30 cellular contexts compared by ENCODE assay signal in genomic region chr7:23214423-23214822, GRCh38. TPM values are rescaled to one million over a fixed set of nuclear protein-coding genes. Genes with fewer than 3 reads are reported as not detected.
"Had no signal": no experiment of that assay in that cellular context is flagged by ENCODE, and none has a peak within 500 bp of the region (broad histone marks: within the 10 kb centered on the region; RNA-seq: fewer than 3 reads in every experiment).

No MANE protein-coding gene starts in this region.

- DNase-seq: activated CD4-positive, alpha-beta memory T cell treated with anti-CD3 and anti-CD28 coated beads, Interleukin-2, amount 10 ng/mL, durations not matched to agents 7 days and 5 days; activated CD4-positive, alpha-beta T cell treated with anti-CD3 and anti-CD28 coated beads for 1 hour; activated CD4-positive, alpha-beta T cell treated with anti-CD3 and anti-CD28 coated beads for 36 hours; activated CD4-positive, alpha-beta T cell treated with anti-CD3 and anti-CD28 coated beads for 48 hours; activated CD4-positive, alpha-beta T cell treated with anti-CD3 and anti-CD28 coated beads, Interleukin-2, amount 10 ng/mL, durations not matched to agents 7 days and 5 days; activated CD4-positive, alpha-beta T cell treated with anti-CD3 and anti-CD28 coated beads, Interleukin-2, amount 50 U/mL, for 48 hours; activated CD4-positive, CD25-positive, alpha-beta regulatory T cell; activated CD8-positive, alpha-beta memory T cell treated with anti-CD3 and anti-CD28 coated beads for 24 hours; activated CD8-positive, alpha-beta memory T cell treated with anti-CD3 and anti-CD28 coated beads, Interleukin-2, amount 10 ng/mL, durations not matched to agents 7 days and 5 days; activated CD8-positive, alpha-beta memory T cell treated with anti-CD3 and anti-CD28 coated beads, Interleukin-2, amount 50 U/mL, for 48 hours; activated CD8-positive, alpha-beta T cell treated with anti-CD3 and anti-CD28 coated beads, Interleukin-2, amount 10 ng/mL, durations not matched to agents 7 days and 5 days; activated effector memory CD4-positive, alpha-beta T cell treated with Interleukin-2 at 50 U/mL for 16 hours; activated gamma-delta T cell; activated naive CD4-positive, alpha-beta T cell treated with anti-CD3 and anti-CD28 coated beads, Interleukin-2, amount 10 ng/mL, durations not matched to agents 7 days and 5 days; activated naive CD4-positive, alpha-beta T cell treated with Interleukin-2 at 50 U/mL for 16 hours; activated naive CD8-positive, alpha-beta T cell treated with anti-CD3 and anti-CD28 coated beads, Interleukin-2, amount 10 ng/mL, durations not matched to agents 7 days and 5 days; activated naive CD8-positive, alpha-beta T cell treated with anti-CD3 and anti-CD28 coated beads, Interleukin-2, amount 50 U/mL, for 24 hours; activated T-cell treated with anti-CD3 and anti-CD28 coated beads, Interleukin-2, amount 50 U/mL, for 24 hours; activated T-cell treated with anti-CD3 and anti-CD28 coated beads, Interleukin-2, amount 50 U/mL, for 48 hours; amygdala; anterior cingulate cortex; caudate nucleus; cerebellar nuclear complex; T-helper 2 cell; T-helper 9 cell; WERI-Rb-1 had no signal

- H3K27ac ChIP-seq: ascending aorta, cardiac muscle cell, WERI-Rb-1 had no signal

- H3K27me3 ChIP-seq: ascending aorta, cardiac muscle cell had no signal

- H3K4me1 ChIP-seq: ascending aorta had no signal

- ATAC-seq: activated CD4-positive, alpha-beta T cell treated with anti-CD3 and anti-CD28 coated beads for 36 hours; activated CD4-positive, CD25-positive, alpha-beta regulatory T cell treated with anti-CD3 and anti-CD28 coated beads, Interleukin-2, amount 50 U/mL, for 24 hours; activated CD8-positive, alpha-beta memory T cell treated with anti-CD3 and anti-CD28 coated beads, Interleukin-2, amount 10 ng/mL, durations not matched to agents 7 days and 5 days; activated CD8-positive, alpha-beta T cell treated with anti-CD3 and anti-CD28 coated beads, Interleukin-2, amount 10 ng/mL, durations not matched to agents 7 days and 5 days; activated naive CD8-positive, alpha-beta T cell treated with anti-CD3 and anti-CD28 coated beads, Interleukin-2, amount 50 U/mL, for 24 hours; WTC11 had no signal

- H3K9me3 ChIP-seq: ascending aorta had no signal

- H3K36me3 ChIP-seq: ascending aorta, cardiac muscle cell, WERI-Rb-1 had no signal

- H3K4me3 ChIP-seq: ascending aorta, cardiac muscle cell had no signal

RNA-seq across cellular contexts. Expression of gene GPNMB, which starts 32.2 kb away (rescaled TPM):
- total RNA-seq: activated CD4-positive, alpha-beta T cell treated with anti-CD3 and anti-CD28 coated beads, Interleukin-2, amount 10 ng/mL, durations not matched to agents 7 days and 5 days had no signal
